Comparison of ENCODE assay signal across 1 cellular context in the genomic region with DNA sequence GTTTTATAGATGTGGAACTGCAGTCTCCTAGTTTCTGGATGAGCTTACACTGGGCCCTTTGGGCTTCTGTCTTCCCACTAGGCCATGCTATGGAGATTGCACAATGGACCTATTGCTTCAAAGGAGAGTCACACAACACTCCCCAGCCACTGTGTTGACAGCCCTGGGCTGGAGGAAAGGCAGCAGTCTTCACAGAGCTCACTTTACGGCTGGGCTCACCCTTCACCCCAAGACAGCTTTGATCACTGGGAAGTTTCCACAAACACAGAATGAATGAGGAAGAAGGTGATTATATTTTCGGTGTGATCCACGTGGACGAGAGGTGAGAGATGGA.
TF ChIP-seq lines count a peak whose summit lies in the region.

No MANE protein-coding gene starts in this region.

TF ChIP-seq in HepG2, 621 proteins besides CTCF, POLR2A, EP300 and RAD21 (continued from another document):
- TF ChIP-seq HMGXB4 (CRISPR knock-in tag; IDR thresholded peaks at IDR 0.05; ENCODE audit: borderline replicate concordance in 1 of 2, low read depth in 1 of 2): no peak
- TF ChIP-seq E2F5 (CRISPR knock-in tag; conservative IDR thresholded peaks at IDR 0.05): no peak
- TF ChIP-seq, protein P1, sequence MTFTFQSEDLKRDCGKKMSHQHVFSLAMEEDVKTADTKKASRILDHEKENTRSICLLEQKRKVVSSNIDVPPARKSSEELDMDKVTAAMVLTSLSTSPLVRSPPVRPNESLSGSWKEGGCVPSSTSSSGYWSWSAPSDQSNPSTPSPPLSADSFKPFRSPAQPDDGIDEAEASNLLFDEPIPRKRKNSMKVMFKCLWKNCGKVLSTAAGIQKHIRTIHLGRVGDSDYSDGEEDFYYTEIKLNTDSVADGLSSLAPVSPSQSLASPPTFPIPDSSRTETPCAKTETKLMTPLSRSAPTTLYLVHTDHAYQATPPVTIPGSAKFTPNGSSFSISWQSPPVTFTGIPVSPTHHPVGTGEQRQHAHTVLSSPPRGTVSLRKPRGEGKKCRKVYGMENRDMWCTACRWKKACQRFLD (CRISPR knock-in tag; IDR thresholded peaks at IDR 0.05; ENCODE audit: borderline replicate concordance): no peak
- no peak for TF ChIP-seq KLF16 (CRISPR knock-in tag; IDR thresholded peaks at IDR 0.05)
- TF ChIP-seq CEBPB (IDR thresholded peaks at IDR 0.05; ENCODE audit: borderline replicate concordance, low read depth, low read length): peak; percentile 92
- TF ChIP-seq, protein P2, sequence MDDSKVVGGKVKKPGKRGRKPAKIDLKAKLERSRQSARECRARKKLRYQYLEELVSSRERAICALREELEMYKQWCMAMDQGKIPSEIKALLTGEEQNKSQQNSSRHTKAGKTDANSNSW (CRISPR knock-in tag; IDR thresholded peaks at IDR 0.05; ENCODE audit: borderline replicate concordance): no peak
- no peak for TF ChIP-seq ZNF260 (CRISPR knock-in tag; IDR thresholded peaks at IDR 0.05; ENCODE audit: borderline replicate concordance, low read depth)
- TF ChIP-seq FIP1L1 (IDR thresholded peaks at IDR 0.05; ENCODE audit: borderline replicate concordance, insufficient read depth, low read depth, low read length): no peak
- peak; percentile 67 for TF ChIP-seq CEBPG (CRISPR knock-in tag; IDR thresholded peaks at IDR 0.05)
